ENCODE assay signal across 8 cellular contexts in the genomic region with DNA sequence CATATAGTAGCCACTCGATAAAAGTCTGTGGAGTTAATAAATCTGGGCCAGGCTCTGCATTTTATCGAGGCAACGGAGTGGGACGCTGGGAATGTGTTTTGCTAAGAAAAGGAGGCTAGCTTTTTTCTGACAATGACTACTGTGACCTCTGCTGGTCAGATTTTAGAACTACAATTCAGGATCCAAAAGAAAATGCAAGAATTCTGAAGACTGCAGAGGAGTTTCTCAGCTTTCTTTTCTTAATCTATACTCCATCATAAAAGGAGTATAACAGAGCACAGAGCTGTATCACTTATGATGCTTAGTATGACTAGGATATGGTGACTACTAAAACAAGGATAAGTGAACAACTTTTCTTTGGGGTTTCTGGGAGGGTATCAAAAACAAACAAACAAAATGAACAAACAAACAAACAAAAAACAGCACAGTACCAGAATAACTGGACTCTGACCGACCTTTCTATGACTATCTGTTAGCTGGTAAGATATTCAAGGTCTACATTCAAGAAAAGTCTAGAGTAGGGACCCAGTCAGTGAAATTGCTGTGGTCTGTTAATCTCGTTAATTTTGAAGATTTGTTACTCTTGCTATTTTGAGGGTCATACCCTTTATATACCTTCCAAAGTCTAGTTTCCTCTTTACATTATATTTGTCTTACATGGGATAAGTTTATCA. TPM values are rescaled to one million over a fixed set of nuclear protein-coding genes. Genes with fewer than 3 reads are reported as not detected.
DNase-seq lines count a peak whose midpoint lies in the region; ATAC-seq and TF ChIP-seq lines count a peak whose summit lies in the region.

No MANE protein-coding gene starts in this region.

- TF ChIP-seq CTCF in GM23338 (conservative IDR thresholded peaks at IDR 0.05; ENCODE audit: low read depth in 2 of 2) (peak; percentile 68 to 82), astrocyte of the spinal cord (IDR thresholded peaks at IDR 0.05; ENCODE audit: low read depth, low read length) (peak; percentile 63), suprapubic skin (IDR thresholded peaks at IDR 0.05) (peak; percentile 39 to 57)

- H3K36me3 Mint-ChIP-seq in GM23338 (ENCODE audit: low read depth), result no peaks in the 10 kb centered on the region
- H3K36me3 Mint-ChIP-seq in immature natural killer cell, result no peaks in the 10 kb centered on the region

- H3K9me3 ChIP-seq in suprapubic skin, result no peaks in the 10 kb centered on the region

- H3K27me3 ChIP-seq in GM23338 (ENCODE audit: insufficient read depth) (no peaks in the 10 kb centered on the region), suprapubic skin (no peaks in the 10 kb centered on the region)

- no peak overlapping the region for H3K4me3 Mint-ChIP-seq in GM23338
- H3K4me3 Mint-ChIP-seq in immature natural killer cell, result no peak overlapping the region

- H3K27ac Mint-ChIP-seq in GM23338 (no peak overlapping the region), immature natural killer cell (no peak overlapping the region)

- H4K20me1 ChIP-seq in GM23338 (replicated peaks; ENCODE audit: insufficient read depth), result no peaks in the 10 kb centered on the region

- H3K79me2 ChIP-seq in GM23338 (replicated peaks; ENCODE audit: insufficient read depth), result no peaks in the 10 kb centered on the region

- H2AFZ ChIP-seq in GM23338, result no peak overlapping the region

- H3K4me1 ChIP-seq in GM23338 (ENCODE audit: insufficient read depth), result no peaks in the 10 kb centered on the region
- H3K4me1 ChIP-seq in suprapubic skin, result no peaks in the 10 kb centered on the region

- H3K27ac ChIP-seq in GM23338 (ENCODE audit: low read depth) (no peak overlapping the region), suprapubic skin (no peak overlapping the region)

- H3K4me1 Mint-ChIP-seq in GM23338 (peaks cover 5% of the 10 kb centered on the region; the same call in 2 of the 3 replicates), immature natural killer cell (peaks cover 0 to 6% of the 10 kb centered on the region in 2 donors)

- no peak for TF ChIP-seq EP300 in suprapubic skin (IDR thresholded peaks at IDR 0.05)

- no peaks in the 10 kb centered on the region for H3K9me2 ChIP-seq in GM23338 (ENCODE audit: insufficient read depth)

- H3K36me3 ChIP-seq in GM23338 (ENCODE audit: insufficient read depth) (no peaks in the 10 kb centered on the region), suprapubic skin (no peaks in the 10 kb centered on the region)

- H3K4me2 ChIP-seq in GM23338, result no peak overlapping the region

- DNase-seq in COLO668 (lab: John Stamatoyannopoulos, UW; ENCODE audit: unreplicated experiment), result peak; percentile 12
- peak; percentile 81 for DNase-seq in GM23338 (ENCODE audit: low spot score)
- peak; percentile 76 for DNase-seq in NCI-H2227 (lab: John Stamatoyannopoulos, UW; ENCODE audit: unreplicated experiment)
- peak; percentile 68 for DNase-seq in astrocyte of the spinal cord (ENCODE audit: low read depth, low spot score)
- peak; percentile 10 to 31 (median 18) for DNase-seq in immature natural killer cell
- no peak for DNase-seq in suprapubic skin (ENCODE audit: low spot score in 2 of 2)
- no peak for DNase-seq in activated effector memory CD4-positive, alpha-beta T cell treated with Interleukin-2 at 50 U/mL for 16 hours

- H3K9me3 Mint-ChIP-seq in GM23338 (no peaks in the 10 kb centered on the region), immature natural killer cell (peaks cover 0 to 2% (median 0%) of the 10 kb centered on the region in 6 donors)

- 24% methylated on average over 6 of the region's 6 CpGs for WGBS in suprapubic skin

- in situ Hi-C loops in astrocyte of the spinal cord (cut with HindIII; ENCODE audit: low sequenced_read_pairs), result no loop called here

- H3K27me3 Mint-ChIP-seq in GM23338 (ENCODE audit: insufficient read depth, low read depth, poor library complexity) (no peaks in the 10 kb centered on the region), immature natural killer cell (ENCODE audit: low read depth in 3 of 3) (peaks cover 0 to 3% (median 2%) of the 10 kb centered on the region in 3 donors)

- peak; percentile 62 for ATAC-seq in GM23338
- ATAC-seq in GM21526 (IDR thresholded peaks at IDR 0.05; ENCODE audit: low FRiP score, unreplicated experiment), result no peak

- H3K4me3 ChIP-seq in GM23338 (no peak overlapping the region), astrocyte of the spinal cord (ENCODE audit: low read depth, low read length) (no peak overlapping the region), suprapubic skin (no peak overlapping the region)

- H3F3A ChIP-seq in GM23338 (replicated peaks; ENCODE audit: low read depth), result no peaks in the 10 kb centered on the region

- no peak for TF ChIP-seq POLR2A in suprapubic skin (IDR thresholded peaks at IDR 0.05)

TF ChIP-seq in GM23338, 12 proteins besides CTCF, POLR2A, EP300 and RAD21 (continues in another document):
- TF ChIP-seq, protein P1, sequence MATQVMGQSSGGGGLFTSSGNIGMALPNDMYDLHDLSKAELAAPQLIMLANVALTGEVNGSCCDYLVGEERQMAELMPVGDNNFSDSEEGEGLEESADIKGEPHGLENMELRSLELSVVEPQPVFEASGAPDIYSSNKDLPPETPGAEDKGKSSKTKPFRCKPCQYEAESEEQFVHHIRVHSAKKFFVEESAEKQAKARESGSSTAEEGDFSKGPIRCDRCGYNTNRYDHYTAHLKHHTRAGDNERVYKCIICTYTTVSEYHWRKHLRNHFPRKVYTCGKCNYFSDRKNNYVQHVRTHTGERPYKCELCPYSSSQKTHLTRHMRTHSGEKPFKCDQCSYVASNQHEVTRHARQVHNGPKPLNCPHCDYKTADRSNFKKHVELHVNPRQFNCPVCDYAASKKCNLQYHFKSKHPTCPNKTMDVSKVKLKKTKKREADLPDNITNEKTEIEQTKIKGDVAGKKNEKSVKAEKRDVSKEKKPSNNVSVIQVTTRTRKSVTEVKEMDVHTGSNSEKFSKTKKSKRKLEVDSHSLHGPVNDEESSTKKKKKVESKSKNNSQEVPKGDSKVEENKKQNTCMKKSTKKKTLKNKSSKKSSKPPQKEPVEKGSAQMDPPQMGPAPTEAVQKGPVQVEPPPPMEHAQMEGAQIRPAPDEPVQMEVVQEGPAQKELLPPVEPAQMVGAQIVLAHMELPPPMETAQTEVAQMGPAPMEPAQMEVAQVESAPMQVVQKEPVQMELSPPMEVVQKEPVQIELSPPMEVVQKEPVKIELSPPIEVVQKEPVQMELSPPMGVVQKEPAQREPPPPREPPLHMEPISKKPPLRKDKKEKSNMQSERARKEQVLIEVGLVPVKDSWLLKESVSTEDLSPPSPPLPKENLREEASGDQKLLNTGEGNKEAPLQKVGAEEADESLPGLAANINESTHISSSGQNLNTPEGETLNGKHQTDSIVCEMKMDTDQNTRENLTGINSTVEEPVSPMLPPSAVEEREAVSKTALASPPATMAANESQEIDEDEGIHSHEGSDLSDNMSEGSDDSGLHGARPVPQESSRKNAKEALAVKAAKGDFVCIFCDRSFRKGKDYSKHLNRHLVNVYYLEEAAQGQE (IDR thresholded peaks at IDR 0.05; ENCODE audit: unreplicated experiment), result no peak

RNA-seq across cellular contexts. Expression of a gene that starts 46.2 kb away (rescaled TPM):
- total RNA-seq in GM23338 (2014; rRNA removed; shearing (Covaris generic)), result 2.4 and 4.4 TPM in 2 replicates
- 0.73 and 0.90 TPM in 2 replicates for polyA plus RNA-seq in GM23338 (2016; fragmentation: Nextera tagmentation; extraction: Ambion mirVana)
- not detected for polyA plus RNA-seq in immature natural killer cell
- not detected for total RNA-seq in suprapubic skin

Comparison
In these comparisons a context has a peak if more than half of its experiments do, and no peak if none do; other contexts are left out.
1. DNase-seq: peak in COLO668 (single experiment), GM23338 (single experiment), NCI-H2227 (single experiment), astrocyte of the spinal cord (single experiment) and immature natural killer cell (3 of 3); none in suprapubic skin (0 of 2) and activated effector memory CD4-positive, alpha-beta T cell treated with Interleukin-2 at 50 U/mL for 16 hours (single experiment).
2. Peak in every context shown above with its lines, with median percentiles within 50 percentile points of each other: CTCF ChIP-seq.